1 cellular context compared by ENCODE assay signal in the genomic region with DNA sequence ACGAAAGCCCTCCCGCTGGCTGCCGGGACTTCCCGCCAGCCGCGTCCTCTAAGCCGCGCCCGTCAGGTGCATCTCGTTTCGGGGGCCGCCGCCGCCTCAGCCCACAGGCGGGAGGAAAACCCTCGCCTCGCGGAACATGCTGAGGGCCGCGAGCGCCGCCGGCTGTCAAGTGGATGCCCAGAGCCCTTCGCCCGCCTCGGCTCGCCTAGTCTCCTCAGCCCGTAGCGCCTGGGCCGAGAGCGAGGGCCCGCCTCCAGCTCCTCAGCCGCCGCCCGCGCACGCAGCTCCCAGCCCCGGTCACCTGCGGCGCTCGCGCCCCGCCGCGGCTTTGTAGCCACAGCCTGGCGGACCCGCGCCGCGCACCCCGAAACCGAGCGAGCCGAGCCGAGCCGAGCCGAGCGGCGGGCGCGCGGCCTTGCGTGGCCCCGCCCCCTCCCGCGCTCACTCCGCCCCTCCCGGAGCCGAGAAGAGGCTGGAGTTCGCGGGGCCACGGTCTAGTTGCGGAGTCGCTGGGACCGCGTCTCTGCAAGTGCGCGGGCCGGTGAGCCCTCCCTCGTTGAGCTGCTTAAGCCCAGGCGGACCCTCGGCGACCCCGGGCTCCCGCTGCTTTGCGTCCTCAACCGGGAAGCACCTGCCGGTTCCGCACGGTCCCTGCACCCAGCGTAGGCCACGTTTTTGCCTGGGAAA.
TF ChIP-seq lines count a peak whose summit lies in the region.

A gene (minus strand): TSS at position 382 of the 687 bp plus-strand sequence. CDS start 450 bp downstream, outside the sequence.

TF ChIP-seq in H1, 55 proteins besides CTCF, POLR2A, EP300 and RAD21 (continued from another document):
- no peak for TF ChIP-seq RNF2 (IDR thresholded peaks at IDR 0.05; ENCODE audit: borderline replicate concordance, low read depth, low read length, missing control alignments, poor library complexity, severe bottlenecking)
- peak; percentile 75 for TF ChIP-seq KDM4A (IDR thresholded peaks at IDR 0.05; ENCODE audit: low read depth, low read length, severe bottlenecking)
- TF ChIP-seq JUND (IDR thresholded peaks at IDR 0.05; ENCODE audit: low read length), result no peak
- no peak for TF ChIP-seq CBX8 (IDR thresholded peaks at IDR 0.05; ENCODE audit: borderline replicate concordance, low read depth, low read length)
